In the genomic region with DNA sequence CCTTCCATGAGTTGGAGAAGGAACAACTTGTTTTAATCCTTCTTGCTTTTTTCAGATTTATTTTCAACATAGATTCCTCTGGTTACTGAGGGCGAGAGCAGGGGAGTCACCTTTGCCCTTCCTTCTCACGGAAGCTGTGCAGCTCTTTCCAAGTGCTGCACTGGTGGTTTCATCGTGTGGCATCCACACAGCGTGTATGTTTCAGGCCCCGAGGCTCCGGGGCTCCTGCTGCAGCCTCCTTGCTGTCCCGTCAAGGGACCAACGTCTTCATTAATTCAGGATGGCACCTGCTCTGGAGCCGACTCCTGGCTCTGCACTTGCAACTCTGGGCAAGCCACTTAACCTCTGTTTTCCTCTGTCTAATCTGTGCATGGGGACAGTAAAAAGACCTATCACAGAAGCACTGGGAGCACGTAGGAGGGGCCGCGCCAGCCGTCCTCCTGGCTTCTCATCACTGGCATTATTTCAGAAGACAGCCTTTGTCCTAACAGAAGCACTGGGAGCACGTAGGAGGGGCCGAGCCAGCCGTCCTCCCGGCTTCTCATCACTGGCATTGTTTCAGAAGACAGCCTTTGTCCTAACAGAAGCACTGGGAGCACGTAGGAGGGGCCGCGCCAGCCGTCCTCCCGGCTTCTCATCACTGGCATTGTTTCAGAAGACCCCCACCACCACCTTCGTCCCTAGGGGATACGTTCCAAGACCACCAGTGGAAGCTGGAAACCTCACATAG, we compare ENCODE assay signal across 1 cellular context.
TF ChIP-seq lines count a peak whose summit lies in the region.

No MANE protein-coding gene starts in this region.

TF ChIP-seq in SK-N-SH, 30 proteins besides CTCF, POLR2A, EP300 and RAD21 (continued from another document):
- TF ChIP-seq ZBTB33 (IDR thresholded peaks at IDR 0.05; ENCODE audit: borderline replicate concordance, low read depth): no peak
- TF ChIP-seq FOXJ3 (CRISPR knock-in tag; IDR thresholded peaks at IDR 0.05): no peak
- TF ChIP-seq POLR2AphosphoS5 (IDR thresholded peaks at IDR 0.05; ENCODE audit: low read depth, low read length): no peak
- TF ChIP-seq MEF2A (IDR thresholded peaks at IDR 0.05; ENCODE audit: borderline replicate concordance, low read depth): no peak
- no peak for TF ChIP-seq FOSL2 (IDR thresholded peaks at IDR 0.05; ENCODE audit: borderline replicate concordance, low read depth)
